16 cellular contexts compared by ENCODE assay signal in the genomic region with DNA sequence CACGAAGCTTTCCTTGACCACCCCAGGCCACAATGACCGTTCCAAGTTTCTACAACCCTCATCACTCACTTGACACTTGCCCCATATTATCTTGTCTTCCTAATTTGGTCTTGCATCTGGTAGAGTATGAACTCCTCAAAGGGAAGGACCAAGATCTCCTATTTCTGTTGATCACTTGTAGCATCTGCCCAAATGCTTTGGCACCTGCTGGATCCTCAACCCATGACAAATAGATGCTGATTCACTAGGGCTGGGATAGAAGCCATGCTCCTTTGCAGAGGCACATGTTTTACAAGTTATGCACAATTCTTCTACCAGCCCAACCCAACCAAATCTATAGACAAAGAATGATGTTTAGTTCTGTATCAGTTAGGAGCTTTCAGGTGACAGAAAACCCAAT.
A peak's percentile ranks its signal among the peaks of the same experiment; 100 is the strongest.
DNase-seq lines count a peak whose midpoint lies in the region; ATAC-seq and TF ChIP-seq lines count a peak whose summit lies in the region.
"Had no signal": no experiment of that assay in that cellular context is flagged by ENCODE, and none has a peak within 500 bp of the region (broad histone marks: within the 10 kb centered on the region; RNA-seq: fewer than 3 reads in every experiment).

No MANE protein-coding gene starts in this region.

- no TSS peak for BruUV-seq in Panc1 (replicated peaks; lab: Mats Ljungman, UMichigan)

- no peak for TF ChIP-seq CTCF in Panc1 (IDR thresholded peaks at IDR 0.05)
- TF ChIP-seq CTCF in fibroblast of mammary gland (conservative IDR thresholded peaks at IDR 0.05; ENCODE audit: control insufficient read depth, insufficient read depth, low read depth, low read length): no peak
- no peak for TF ChIP-seq CTCF in psoas muscle (IDR thresholded peaks at IDR 0.05)
- TF ChIP-seq CTCF in testis (IDR thresholded peaks at IDR 0.05): no peak

- no peak overlapping the region for H3K4me3 ChIP-seq in Panc1 (ENCODE audit: low read depth in 2 of 2, low read length in 2 of 2)
- H3K4me3 ChIP-seq in fibroblast of mammary gland (ENCODE audit: control insufficient read depth, low read depth, low read length): no peak overlapping the region
- no peak overlapping the region for H3K4me3 ChIP-seq in psoas muscle
- no peak overlapping the region for H3K4me3 ChIP-seq in testis
- H3K4me3 ChIP-seq: BLaER1, K562 had no signal

- POLR2A ChIA-PET in Panc1 (lab: Charles Lee): no interaction called here

- DNase-seq in Panc1 (ENCODE audit: low read depth, low spot score) (no peak), fibroblast of mammary gland (ENCODE audit: low read depth) (peak; percentile 39), psoas muscle (no peak), KBM-7 (no peak), glomerular visceral epithelial cell (ENCODE audit: extremely low spot score) (no peak), testis (no peak)
- DNase-seq: ACHN; CD4-positive, alpha-beta memory T cell; DMS153; DMS79; GDM1; HCEC 1CT; IMR-90 had no signal

- 50 to 80% (median 50%) methylated on average over 2 of the region's 2 CpGs for WGBS in psoas muscle, 3 donors
- WGBS in testis, 2 donors: 83 to 87% methylated on average over 2 of the region's 2 CpGs

- in situ Hi-C loops in Panc1 (cut with HindIII; ENCODE audit: low pct_unique_long_range_greater_than_20kb, low sequenced_read_pairs): no loop called here
- in situ Hi-C loops in KBM-7 (cut with MboI; ENCODE audit: low pct_unique_long_range_greater_than_20kb, low sequenced_read_pairs): no loop called here

- H3K36me3 ChIP-seq in Panc1 (ENCODE audit: control insufficient read depth, insufficient read depth, low read length): no peaks in the 10 kb centered on the region
- no peaks in the 10 kb centered on the region for H3K36me3 ChIP-seq in psoas muscle (ENCODE audit: insufficient read depth in 1 of 2, low read depth in 1 of 2)
- H3K36me3 ChIP-seq in testis (ENCODE audit: low read depth, missing control alignments): no peaks in the 10 kb centered on the region
- H3K36me3 ChIP-seq: BLaER1 had no signal

- H3K27me3 ChIP-seq in Panc1 (ENCODE audit: control insufficient read depth, insufficient read depth, low read length) (no peaks in the 10 kb centered on the region), psoas muscle (ENCODE audit: insufficient read depth in 3 of 3, low read length in 2 of 3) (no peaks in the 10 kb centered on the region), testis (no peaks in the 10 kb centered on the region)
- H3K27me3 ChIP-seq: BLaER1 had no signal

- no peak for TF ChIP-seq POLR2A in testis (IDR thresholded peaks at IDR 0.05)

- ATAC-seq in Panc1 (no peak), psoas muscle (peak; percentile 59 to 84 (median 74)), HG03025 (IDR thresholded peaks at IDR 0.05; ENCODE audit: low FRiP score, unreplicated experiment) (no peak)
- ATAC-seq: K562 had no signal

- H3K9me3 ChIP-seq in Panc1 (ENCODE audit: control insufficient read depth, insufficient read depth, low read depth, low read length): no peaks in the 10 kb centered on the region
- no peaks in the 10 kb centered on the region for H3K9me3 ChIP-seq in psoas muscle
- H3K9me3 ChIP-seq in testis: no peaks in the 10 kb centered on the region
- H3K9me3 ChIP-seq: BLaER1 had no signal

- H3K4me1 ChIP-seq in Panc1 (ENCODE audit: control insufficient read depth, insufficient read depth, low read length) (no peaks in the 10 kb centered on the region), psoas muscle (peaks cover 29% of the 10 kb centered on the region), testis (no peaks in the 10 kb centered on the region)

- CTCF ChIA-PET in Panc1 (lab: Charles Lee): no interaction called here

- intact Hi-C loops in Panc1 (cut with micrococcal nuclease; ENCODE audit: unreplicated experiment): no loop called here
- intact Hi-C loops in psoas muscle (cut with DNase I): no loop called here
- intact Hi-C loops in testis (cut with DNase I; ENCODE audit: low total_unique reads): no loop called here

- H3K27ac ChIP-seq in Panc1 (ENCODE audit: low read length) (peak overlapping the region; percentile 52; the same call in 1 of the 2 replicates), psoas muscle (peak overlapping the region; percentile 80), testis (no peak overlapping the region)
- H3K27ac ChIP-seq: BLaER1 had no signal

Comparison
In these comparisons a context has a peak if more than half of its experiments do, and no peak if none do; other contexts are left out.
1. ATAC-seq: peak in psoas muscle (4 of 4); none in Panc1 (single experiment) and HG03025 (single experiment).
2. H3K27ac ChIP-seq: peak in Panc1 (single experiment) and psoas muscle (single experiment); none in testis (0 of 2).